18 cellular contexts compared by ENCODE assay signal in genomic region chr1:173768827-173769226, GRCh38. TPM values are rescaled to one million over a fixed set of nuclear protein-coding genes. Genes with fewer than 3 reads are reported as not detected.
DNase-seq lines count a peak whose midpoint lies in the region; ATAC-seq, FAIRE-seq and TF ChIP-seq lines count a peak whose summit lies in the region.
"Had no signal": no experiment of that assay in that cellular context is flagged by ENCODE, and none has a peak within 500 bp of the region (broad histone marks: within the 10 kb centered on the region; RNA-seq: fewer than 3 reads in every experiment).

No MANE protein-coding gene starts in this region.

- peak; percentile 13 for FAIRE-seq in bronchial epithelial cell (lab: Jason Lieb, UNC)
- FAIRE-seq: HepG2 had no signal

- H3K4me1 Mint-ChIP-seq in natural killer cell (no peaks in the 10 kb centered on the region), IgD-negative memory B cell (peaks cover 0 to 1% (median 1%) of the 10 kb centered on the region in 3 donors)
- peaks cover 0 to 4% of the 10 kb centered on the region in 2 donors for H3K4me1 Mint-ChIP-seq in natural killer cell treated with Interleukin-12 subunit alpha and Interleukin-12 subunit beta and Interleukin-15 and Interleukin-18, amount 100 ng/mL, for 72 hours (ENCODE audit: low read depth in 2 of 2)
- no peaks in the 10 kb centered on the region for H3K4me1 Mint-ChIP-seq in stimulated activated naive B cell treated with anti-CD40 and anti-IgM and Interleukin-4, amounts not matched to agents 10 μg/mL and 1 μg/mL and 100 μg/mL, for 72 hours

- H3K36me3 Mint-ChIP-seq in natural killer cell (peaks cover 6% of the 10 kb centered on the region), IgD-negative memory B cell (peaks cover 5% of the 10 kb centered on the region)
- peaks cover 19% of the 10 kb centered on the region for H3K36me3 Mint-ChIP-seq in natural killer cell treated with Interleukin-12 subunit alpha and Interleukin-12 subunit beta and Interleukin-15 and Interleukin-18, amount 100 ng/mL, for 72 hours
- peaks cover 16 to 42% of the 10 kb centered on the region in 2 donors for H3K36me3 Mint-ChIP-seq in stimulated activated naive B cell treated with anti-CD40 and anti-IgM and Interleukin-4, amounts not matched to agents 10 μg/mL and 1 μg/mL and 100 μg/mL, for 72 hours

- no peaks in the 10 kb centered on the region for H3K36me3 ChIP-seq in bronchial epithelial cell (ENCODE audit: control insufficient read depth, insufficient read depth, low read length)

- TF ChIP-seq CTCF in natural killer cell (IDR thresholded peaks at IDR 0.05) (no peak), bronchial epithelial cell (IDR thresholded peaks at IDR 0.05; ENCODE audit: insufficient read depth, low read length, severe bottlenecking) (no peak)

- H3K9me3 Mint-ChIP-seq in natural killer cell (no peaks in the 10 kb centered on the region), IgD-negative memory B cell (peaks cover 0 to 5% (median 0%) of the 10 kb centered on the region in 3 donors)
- peaks cover 4% of the 10 kb centered on the region for H3K9me3 Mint-ChIP-seq in natural killer cell treated with Interleukin-12 subunit alpha and Interleukin-12 subunit beta and Interleukin-15 and Interleukin-18, amount 100 ng/mL, for 72 hours
- H3K9me3 Mint-ChIP-seq in stimulated activated naive B cell treated with anti-CD40 and anti-IgM and Interleukin-4, amounts not matched to agents 10 μg/mL and 1 μg/mL and 100 μg/mL, for 72 hours: peaks cover 2% of the 10 kb centered on the region in 2 donors

- ATAC-seq in natural killer cell (no peak), HG03045 (IDR thresholded peaks at IDR 0.05; ENCODE audit: unreplicated experiment) (no peak)
- ATAC-seq in natural killer cell treated with Interleukin-12 subunit alpha and Interleukin-12 subunit beta and Interleukin-15 and Interleukin-18, amount 100 ng/mL, for 72 hours: no peak
- no peak for ATAC-seq in stimulated activated naive B cell treated with anti-CD40 and anti-IgM and Interleukin-4, amounts not matched to agents 10 μg/mL and 1 μg/mL and 100 μg/mL, for 72 hours (replicated peaks)
- ATAC-seq: HepG2 had no signal

- H3K4me3 ChIP-seq in bronchial epithelial cell (ENCODE audit: low read depth, low read length): no peak overlapping the region

- no peak for DNase-seq in natural killer cell
- no peak for DNase-seq in natural killer cell treated with Interleukin-12 subunit alpha and Interleukin-12 subunit beta and Interleukin-15 and Interleukin-18, amount 100 ng/mL, for 72 hours (ENCODE audit: low spot score)
- no peak for DNase-seq in bronchial epithelial cell (ENCODE audit: low read depth)
- no peak for DNase-seq in stimulated activated naive B cell treated with anti-CD40 and anti-IgM and Interleukin-4, amounts not matched to agents 10 μg/mL and 1 μg/mL and 100 μg/mL, for 72 hours
- DNase-seq in AML-193 (lab: John Stamatoyannopoulos, UW): no peak
- DNase-seq in activated gamma-delta T cell (lab: John Stamatoyannopoulos, UW): no peak
- DNase-seq: C1 segment of cervical spinal cord, GF-D8, HFFc6, KG1, MV-4-11, NCI-H1694 treated with DMSO at 0.1 percent for 48 hours, NCI-H2227 treated with DMSO at 0.1 percent for 48 hours, NCI-H510A treated with DMSO at 0.1 percent for 48 hours, NCI-H774 had no signal

- H3K27me3 Mint-ChIP-seq in natural killer cell (ENCODE audit: low read depth in 2 of 2): no peaks in the 10 kb centered on the region
- H3K27me3 Mint-ChIP-seq in natural killer cell treated with Interleukin-12 subunit alpha and Interleukin-12 subunit beta and Interleukin-15 and Interleukin-18, amount 100 ng/mL, for 72 hours: no peaks in the 10 kb centered on the region
- H3K27me3 Mint-ChIP-seq in IgD-negative memory B cell: no peaks in the 10 kb centered on the region
- H3K27me3 Mint-ChIP-seq in stimulated activated naive B cell treated with anti-CD40 and anti-IgM and Interleukin-4, amounts not matched to agents 10 μg/mL and 1 μg/mL and 100 μg/mL, for 72 hours: no peaks in the 10 kb centered on the region

- no peaks in the 10 kb centered on the region for H3K27me3 ChIP-seq in bronchial epithelial cell (ENCODE audit: control insufficient read depth, insufficient read depth, low read length)

- H3K4me3 Mint-ChIP-seq in natural killer cell (no peak overlapping the region), IgD-negative memory B cell (peak overlapping the region in 1 of 4 donors; percentile 14)
- no peak overlapping the region for H3K4me3 Mint-ChIP-seq in natural killer cell treated with Interleukin-12 subunit alpha and Interleukin-12 subunit beta and Interleukin-15 and Interleukin-18, amount 100 ng/mL, for 72 hours
- H3K4me3 Mint-ChIP-seq in stimulated activated naive B cell treated with anti-CD40 and anti-IgM and Interleukin-4, amounts not matched to agents 10 μg/mL and 1 μg/mL and 100 μg/mL, for 72 hours: no peak overlapping the region
- H3K4me3 Mint-ChIP-seq: HFFc6 had no signal

- intact Hi-C loops in natural killer cell (cut with micrococcal nuclease): no loop called here

- H3K27ac Mint-ChIP-seq in natural killer cell: peak overlapping the region; percentile 26 to 37
- no peak overlapping the region for H3K27ac Mint-ChIP-seq in natural killer cell treated with Interleukin-12 subunit alpha and Interleukin-12 subunit beta and Interleukin-15 and Interleukin-18, amount 100 ng/mL, for 72 hours
- H3K27ac Mint-ChIP-seq in IgD-negative memory B cell: peak overlapping the region in 2 of 3 donors; percentile 16 to 40
- H3K27ac Mint-ChIP-seq in stimulated activated naive B cell treated with anti-CD40 and anti-IgM and Interleukin-4, amounts not matched to agents 10 μg/mL and 1 μg/mL and 100 μg/mL, for 72 hours: peak overlapping the region; percentile 2
- H3K27ac Mint-ChIP-seq: HFFc6 had no signal

RNA-seq across cellular contexts. Expression of gene KLHL20, which starts 54.0 kb away (rescaled TPM):
- total RNA-seq in natural killer cell: 10 to 100 TPM; 31.4 to 34.5 (median 33.1) TPM
- total RNA-seq in natural killer cell treated with Interleukin-12 subunit alpha and Interleukin-12 subunit beta and Interleukin-15 and Interleukin-18, amount 100 ng/mL, for 72 hours: 10 to 100 TPM; 23.6 to 32.5 TPM
- 13.0 TPM for polyA plus RNA-seq in IgD-negative memory B cell
- total RNA-seq in bronchial epithelial cell: 35.8 and 39.0 TPM in 2 replicates

RNA-seq across cellular contexts. Expression of gene DARS2, which starts 55.6 kb away (rescaled TPM):
- total RNA-seq in natural killer cell (1 to 10 TPM; 5.0 to 8.4 (median 5.8) TPM), bronchial epithelial cell (12.9 and 15.4 TPM in 2 replicates)
- total RNA-seq in natural killer cell treated with Interleukin-12 subunit alpha and Interleukin-12 subunit beta and Interleukin-15 and Interleukin-18, amount 100 ng/mL, for 72 hours: 10 to 100 TPM; 27.8 to 40.9 TPM
- 8.6 TPM for polyA plus RNA-seq in IgD-negative memory B cell

RNA-seq across cellular contexts. Expression of gene CENPL, which starts 55.9 kb away (rescaled TPM):
- 10 to 100 TPM in 2 of 3 donors, 1 to 10 TPM in 1; 8.8 to 16.4 (median 10.0) TPM for total RNA-seq in natural killer cell
- 10 to 100 TPM; 23.4 to 38.7 TPM for total RNA-seq in natural killer cell treated with Interleukin-12 subunit alpha and Interleukin-12 subunit beta and Interleukin-15 and Interleukin-18, amount 100 ng/mL, for 72 hours
- polyA plus RNA-seq in IgD-negative memory B cell: 7.2 TPM
- total RNA-seq in bronchial epithelial cell: 5.1 and 5.5 TPM in 2 replicates

Comparison
In these comparisons a context has a peak if more than half of its experiments do, and no peak if none do; other contexts are left out.
1. H3K27ac Mint-ChIP-seq: peak in natural killer cell (2 of 2), IgD-negative memory B cell (2 of 3) and stimulated activated naive B cell treated with anti-CD40 and anti-IgM and Interleukin-4, amounts not matched to agents 10 μg/mL and 1 μg/mL and 100 μg/mL, for 72 hours (single experiment); none in natural killer cell treated with Interleukin-12 subunit alpha and Interleukin-12 subunit beta and Interleukin-15 and Interleukin-18, amount 100 ng/mL, for 72 hours (0 of 2).